23 cellular contexts compared by ENCODE assay signal in genomic region chr7:92949748-92950147, GRCh38.
"Had no signal": no experiment of that assay in that cellular context is flagged by ENCODE, and none has a peak within 500 bp of the region (broad histone marks: within the 10 kb centered on the region; RNA-seq: fewer than 3 reads in every experiment).

No MANE protein-coding gene starts in this region.

- ATAC-seq: activated CD4-positive, alpha-beta T cell treated with anti-CD3 and anti-CD28 coated beads for 36 hours; activated T-helper 17 cell treated with anti-CD3 and anti-CD28 coated beads, Interleukin-2, amount 50 U/mL, for 72 hours; HepG2 had no signal

- H3K36me3 ChIP-seq: brain microvascular endothelial cell, cardiac muscle cell, MG63, Peyer's patch, SJCRH30, WERI-Rb-1 had no signal

- H3K4me3 ChIP-seq: cardiac muscle cell, MG63, Peyer's patch, SJCRH30 had no signal

- H3K9me3 ChIP-seq: MG63, Peyer's patch, SJCRH30 had no signal

- DNase-seq: activated CD4-positive, alpha-beta memory T cell treated with anti-CD3 and anti-CD28 coated beads, Interleukin-2, amount 10 ng/mL, durations not matched to agents 7 days and 5 days; activated CD4-positive, alpha-beta T cell treated with anti-CD3 and anti-CD28 coated beads for 36 hours; activated CD4-positive, alpha-beta T cell treated with anti-CD3 and anti-CD28 coated beads, Interleukin-2, amount 50 U/mL, for 1 hour; activated gamma-delta T cell; activated naive CD4-positive, alpha-beta T cell treated with anti-CD3 and anti-CD28 coated beads for 36 hours; activated T-cell treated with anti-CD3 and anti-CD28 coated beads for 4 hours; activated T-cell treated with anti-CD3 and anti-CD28 coated beads, Interleukin-2, amount 50 U/mL, for 48 hours; brain microvascular endothelial cell; MG63; NCI-H146; NCI-H187 treated with DMSO at 0.1 percent for 48 hours; NCI-H446; NCI-H524; NCI-H774; NK-92 treated with Interleukin-12 subunit alpha and Interleukin-12 subunit beta, amount 100 ng/mL, for 24 hours; Peyer's patch; Right ventricle myocardium superior; T-helper 9 cell; WERI-Rb-1 had no signal
